ENCODE assay signal across 8 cellular contexts in genomic region chr7:92527300-92528187, GRCh38. TPM values are rescaled to one million over a fixed set of nuclear protein-coding genes. Genes with fewer than 3 reads are reported as not detected.
DNase-seq lines count a peak whose midpoint lies in the region; ATAC-seq, FAIRE-seq and TF ChIP-seq lines count a peak whose summit lies in the region.

No MANE protein-coding gene starts in this region.

- intact Hi-C loops in colonic mucosa (cut with DNase I): loop anchor here (10.0 kb wide), 1 partner anchor 73 kb away; no protein-coding TSS in a partner anchor
- intact Hi-C loops in HepG2 (cut with micrococcal nuclease; ENCODE audit: unreplicated experiment): loop anchor here (1.0 kb wide), 1 partner anchor 392 kb away; no protein-coding TSS in a partner anchor

- H4K20me1 ChIP-seq in HepG2 (ENCODE audit: insufficient read depth, low read length): no peaks in the 10 kb centered on the region

- peaks cover 6% of the 10 kb centered on the region for H3K36me3 ChIP-seq in colonic mucosa
- H3K36me3 ChIP-seq in HepG2 (replicated peaks in 1 of 2; ENCODE audit: control insufficient read depth in 1 of 2, insufficient read depth in 2 of 2, low read length in 2 of 2): peaks cover 6 to 16% of the 10 kb centered on the region in 2 experiments

- no peak for TF ChIP-seq EP300 in HepG2 (IDR thresholded peaks at IDR 0.05; ENCODE audit: low read depth in 2 of 2, low read length in 2 of 2)
- TF ChIP-seq EP300 in HepG2 (CRISPR knock-in tag; IDR thresholded peaks at IDR 0.05; ENCODE audit: borderline replicate concordance): no peak

- H3K79me2 ChIP-seq in HepG2 (ENCODE audit: insufficient read depth, low read length): peaks cover 43% of the 10 kb centered on the region

- H3K4me1 ChIP-seq in colonic mucosa (no peaks in the 10 kb centered on the region), HepG2 (ENCODE audit: insufficient read depth, low read length) (peaks cover 29% of the 10 kb centered on the region)

- H3K9ac ChIP-seq in colonic mucosa (ENCODE audit: low read depth in 2 of 2, low read length in 2 of 2) (peak overlapping the region; percentile 83 to 90), HepG2 (ENCODE audit: insufficient read depth, low read depth, low read length) (peak overlapping the region; percentile 87)

- TSS peak; percentile 73 for BruUV-seq in HepG2 (replicated peaks; lab: Mats Ljungman, UMichigan)

- WGBS in HepG2 (ENCODE audit: low lambda C conversion rate): under 1% methylated on average over 24 of the region's 31 CpGs

- H3K9me3 ChIP-seq in colonic mucosa: no peaks in the 10 kb centered on the region
- no peaks in the 10 kb centered on the region for H3K9me3 ChIP-seq in HepG2 (ENCODE audit: low read length)

- TF ChIP-seq CTCF in colonic mucosa (IDR thresholded peaks at IDR 0.05): no peak
- TF ChIP-seq CTCF in HepG2 (CRISPR knock-in tag; IDR thresholded peaks at IDR 0.05): no peak

- in situ Hi-C loops in HepG2 (cut with HindIII; ENCODE audit: extremely low pct_ligation_motif_present, low pct_unique_long_range_greater_than_20kb): no loop called here

- peak in 1 of 2 experiments; percentile 65; a peak in 3 of 4 replicates for TF ChIP-seq POLR2A in HepG2 (IDR thresholded peaks at IDR 0.05; ENCODE audit: insufficient read depth in 1 of 2, low read depth in 2 of 2, low read length in 2 of 2)

- no peak for FAIRE-seq in HepG2 (lab: Jason Lieb, UNC)

- peak overlapping the region; percentile 58 for H3K27ac ChIP-seq in colonic mucosa
- peak overlapping the region; percentile 90 for H3K27ac ChIP-seq in HepG2 (ENCODE audit: extremely low read length, insufficient read depth, low read length)

- DNase-seq in NCI-H2081 (lab: John Stamatoyannopoulos, UW) (peak; percentile 47 to 65), NCI-H2081 treated with DMSO at 0.1 percent for 48 hours (lab: John Stamatoyannopoulos, UW) (no peak), NCI-H2227 treated with DMSO at 0.1 percent for 48 hours (lab: John Stamatoyannopoulos, UW) (peak; percentile 51), colonic mucosa (peak; percentile 63), HepG2 (ENCODE audit: low spot score) (peak; percentile 62)
- peak; percentile 30 to 31 for DNase-seq in activated CD4-positive, alpha-beta T cell treated with anti-CD3 and anti-CD28 coated beads for 24 hours (ENCODE audit: low read depth in 2 of 2)
- peak; percentile 56 for DNase-seq in stimulated activated CD4-positive, alpha-beta T cell treated with anti-CD3 and anti-CD28 coated beads, Interleukin-4, amount 100 ng/mL, for 24 hours

- CTCF ChIA-PET in HepG2 (lab: Yijun Ruan, JAX; ENCODE audit: low intra/inter-chr PET ratio, low total read pairs): interaction anchor here (1.4 kb wide), 1 partner anchor 528 kb away, joined by 4 read pairs; no protein-coding TSS in a partner anchor

- TF ChIP-seq RAD21 in HepG2 (CRISPR knock-in tag; IDR thresholded peaks at IDR 0.05): no peak

- POLR2A ChIA-PET in HepG2 (lab: Yijun Ruan, JAX): interaction anchor here (1.1 to 2.0 kb wide), 3 partner anchors 57 to 282 kb away, joined by 3 to 6 read pairs (median 4); partner anchors contain the start of genes ANKIB1 and KRIT1

- H3K4me2 ChIP-seq in HepG2 (ENCODE audit: low read depth, low read length): peak overlapping the region; percentile 80

- H3K4me3 ChIP-seq in colonic mucosa (peak overlapping the region; percentile 77), HepG2 (replicated peaks in 1 of 3; ENCODE audit: insufficient read depth in 1 of 3, low read depth in 2 of 3, low read length in 3 of 3) (peak overlapping the region; percentile 85 to 98 (median 86))

- ATAC-seq in HG02981 (IDR thresholded peaks at IDR 0.05; ENCODE audit: unreplicated experiment) (peak; percentile 32), HepG2 (peak; percentile 81)

- peak overlapping the region; percentile 9 for H2AFZ ChIP-seq in HepG2 (ENCODE audit: low read length)

- H3K27me3 ChIP-seq in colonic mucosa (no peaks in the 10 kb centered on the region), HepG2 (ENCODE audit: control insufficient read depth in 1 of 2, insufficient read depth in 2 of 2, low read length in 2 of 2) (no peaks in the 10 kb centered on the region; a peak in 1 of 5 replicates)

RNA-seq across cellular contexts. Expression of gene PEX1, which starts 0.8 kb away (rescaled TPM):
- total RNA-seq in colonic mucosa (10 to 100 TPM; 18.4 to 20.6 TPM), HepG2 (2016; rRNA removed; fragmentation: Illumina TruSeq; extraction: Trizol) (19.4 and 22.4 TPM in 2 replicates)
- 4.8 and 6.2 TPM in 2 replicates for total RNA-seq in HepG2 (2016; cell fraction: cytosol; rRNA removed; fragmentation: Illumina TruSeq; extraction: Trizol; ENCODE audit: low read depth)
- total RNA-seq in HepG2 (2016; cell fraction: insoluble cytoplasmic fraction; rRNA removed; fragmentation: Illumina TruSeq; extraction: Trizol): 20.0 and 23.9 TPM in 2 replicates
- 6.7 and 8.4 TPM in 2 replicates for total RNA-seq in HepG2 (2016; cell fraction: membrane; rRNA removed; fragmentation: Illumina TruSeq; extraction: Trizol)
- 38.5 and 39.3 TPM in 2 replicates for total RNA-seq in HepG2 (2016; cell fraction: nucleus; rRNA removed; fragmentation: Illumina TruSeq; extraction: Trizol)
- polyA plus RNA-seq in HepG2 (2011; rRNA removed): 14.4 and 16.6 TPM in 2 replicates
- polyA plus RNA-seq in HepG2 (2011; cell fraction: cytosol; rRNA removed): 3.3 and 4.1 TPM in 2 replicates
- polyA plus RNA-seq in HepG2 (2011; cell fraction: nucleus; rRNA removed): 28.7 and 32.6 TPM in 2 replicates
- polyA plus RNA-seq in HepG2 (2012): 8.9 and 9.9 TPM in 2 replicates
- polyA plus RNA-seq in HepG2 (2016; cell fraction: cytosol; fragmentation: Illumina TruSeq; extraction: Trizol; ENCODE audit: low read depth): 0.61 and 0.82 TPM in 2 replicates
- 12.3 and 14.8 TPM in 2 replicates for polyA plus RNA-seq in HepG2 (2016; cell fraction: insoluble cytoplasmic fraction; fragmentation: Illumina TruSeq; extraction: Trizol; ENCODE audit: low read depth)
- polyA plus RNA-seq in HepG2 (2016; cell fraction: membrane; fragmentation: Illumina TruSeq; extraction: Trizol; ENCODE audit: low read depth): 1.5 and 2.4 TPM in 2 replicates
- 55.4 and 56.2 TPM in 2 replicates for polyA plus RNA-seq in HepG2 (2016; cell fraction: nucleus; fragmentation: Illumina TruSeq; extraction: Trizol; ENCODE audit: insufficient read depth, low read depth)
- polyA minus RNA-seq in HepG2 (2011; rRNA and poly(A)+ RNA removed; ENCODE audit: low replicate concordance): 6.2 and 6.6 TPM in 2 replicates
- 5.5 and 6.2 TPM in 2 replicates for polyA minus RNA-seq in HepG2 (2011; cell fraction: cytosol; rRNA and poly(A)+ RNA removed)
- polyA minus RNA-seq in HepG2 (2011; cell fraction: nucleus; rRNA and poly(A)+ RNA removed): 45.2 and 52.3 TPM in 2 replicates

RNA-seq across cellular contexts. Expression of gene RBM48, which starts 1.1 kb away (rescaled TPM):
- total RNA-seq in colonic mucosa: 10 to 100 TPM in 1 of 2 donors, 1 to 10 TPM in 1; 9.2 to 10.2 TPM
- total RNA-seq in HepG2 (2016; rRNA removed; fragmentation: Illumina TruSeq; extraction: Trizol): 10.1 and 12.2 TPM in 2 replicates
- 3.1 and 4.0 TPM in 2 replicates for total RNA-seq in HepG2 (2016; cell fraction: cytosol; rRNA removed; fragmentation: Illumina TruSeq; extraction: Trizol; ENCODE audit: low read depth)
- 11.4 and 13.2 TPM in 2 replicates for total RNA-seq in HepG2 (2016; cell fraction: insoluble cytoplasmic fraction; rRNA removed; fragmentation: Illumina TruSeq; extraction: Trizol)
- 6.4 and 7.5 TPM in 2 replicates for total RNA-seq in HepG2 (2016; cell fraction: membrane; rRNA removed; fragmentation: Illumina TruSeq; extraction: Trizol)
- total RNA-seq in HepG2 (2016; cell fraction: nucleus; rRNA removed; fragmentation: Illumina TruSeq; extraction: Trizol): 12.6 and 12.9 TPM in 2 replicates
- polyA plus RNA-seq in HepG2 (2011; rRNA removed): 6.3 and 7.2 TPM in 2 replicates
- 2.8 and 3.8 TPM in 2 replicates for polyA plus RNA-seq in HepG2 (2011; cell fraction: cytosol; rRNA removed)
- polyA plus RNA-seq in HepG2 (2011; cell fraction: nucleus; rRNA removed): 11.1 and 11.2 TPM in 2 replicates
- polyA plus RNA-seq in HepG2 (2012): 6.2 and 7.9 TPM in 2 replicates
- 0.71 and 0.92 TPM in 2 replicates for polyA plus RNA-seq in HepG2 (2016; cell fraction: cytosol; fragmentation: Illumina TruSeq; extraction: Trizol; ENCODE audit: low read depth)
- polyA plus RNA-seq in HepG2 (2016; cell fraction: insoluble cytoplasmic fraction; fragmentation: Illumina TruSeq; extraction: Trizol; ENCODE audit: low read depth): 10.7 and 11.1 TPM in 2 replicates
- 1.6 and 1.7 TPM in 2 replicates for polyA plus RNA-seq in HepG2 (2016; cell fraction: membrane; fragmentation: Illumina TruSeq; extraction: Trizol; ENCODE audit: low read depth)
- 20.2 and 23.3 TPM in 2 replicates for polyA plus RNA-seq in HepG2 (2016; cell fraction: nucleus; fragmentation: Illumina TruSeq; extraction: Trizol; ENCODE audit: insufficient read depth, low read depth)
- 6.3 and 6.8 TPM in 2 replicates for polyA minus RNA-seq in HepG2 (2011; rRNA and poly(A)+ RNA removed; ENCODE audit: low replicate concordance)
- 2.9 and 3.4 TPM in 2 replicates for polyA minus RNA-seq in HepG2 (2011; cell fraction: cytosol; rRNA and poly(A)+ RNA removed)
- 28.3 and 34.4 TPM in 2 replicates for polyA minus RNA-seq in HepG2 (2011; cell fraction: nucleus; rRNA and poly(A)+ RNA removed)

RNA-seq across cellular contexts. Expression of gene ERVW-1, which starts 49.8 kb away (rescaled TPM):
- total RNA-seq in colonic mucosa: not detected
- total RNA-seq in HepG2 (2016; rRNA removed; fragmentation: Illumina TruSeq; extraction: Trizol): not detected in 2 replicates
- total RNA-seq in HepG2 (2016; cell fraction: cytosol; rRNA removed; fragmentation: Illumina TruSeq; extraction: Trizol; ENCODE audit: low read depth): not detected in 2 replicates
- not detected in 2 replicates for total RNA-seq in HepG2 (2016; cell fraction: insoluble cytoplasmic fraction; rRNA removed; fragmentation: Illumina TruSeq; extraction: Trizol)
- total RNA-seq in HepG2 (2016; cell fraction: membrane; rRNA removed; fragmentation: Illumina TruSeq; extraction: Trizol): not detected in 2 replicates
- total RNA-seq in HepG2 (2016; cell fraction: nucleus; rRNA removed; fragmentation: Illumina TruSeq; extraction: Trizol): not detected in 2 replicates
- not detected in 2 replicates for polyA plus RNA-seq in HepG2 (2011; rRNA removed)
- not detected in 2 replicates for polyA plus RNA-seq in HepG2 (2011; cell fraction: cytosol; rRNA removed)
- 0.05 TPM in 1 of 2 replicates, not detected in the other for polyA plus RNA-seq in HepG2 (2011; cell fraction: nucleus; rRNA removed)
- polyA plus RNA-seq in HepG2 (2012): 0.27 and 0.28 TPM in 2 replicates
- polyA plus RNA-seq in HepG2 (2016; cell fraction: cytosol; fragmentation: Illumina TruSeq; extraction: Trizol; ENCODE audit: low read depth): not detected in 2 replicates
- not detected in 2 replicates for polyA plus RNA-seq in HepG2 (2016; cell fraction: insoluble cytoplasmic fraction; fragmentation: Illumina TruSeq; extraction: Trizol; ENCODE audit: low read depth)
- not detected in 2 replicates for polyA plus RNA-seq in HepG2 (2016; cell fraction: membrane; fragmentation: Illumina TruSeq; extraction: Trizol; ENCODE audit: low read depth)
- polyA plus RNA-seq in HepG2 (2016; cell fraction: nucleus; fragmentation: Illumina TruSeq; extraction: Trizol; ENCODE audit: insufficient read depth, low read depth): not detected in 2 replicates
- not detected in 2 replicates for polyA minus RNA-seq in HepG2 (2011; rRNA and poly(A)+ RNA removed; ENCODE audit: low replicate concordance)
- polyA minus RNA-seq in HepG2 (2011; cell fraction: cytosol; rRNA and poly(A)+ RNA removed): not detected in 2 replicates
- polyA minus RNA-seq in HepG2 (2011; cell fraction: nucleus; rRNA and poly(A)+ RNA removed): not detected in 2 replicates
